Comparison of ENCODE assay signal across 1 cellular context in genomic region chr1:39816431-39817090, GRCh38.
TF ChIP-seq lines count a peak whose summit lies in the region.

No MANE protein-coding gene starts in this region.

TF ChIP-seq in HEK293, 187 proteins besides CTCF, POLR2A, EP300 and RAD21 (continued from another document):
- TF ChIP-seq SP2 (tag by site-specific recombination; IDR thresholded peaks at IDR 0.05) (peak; percentile 32; the same call in 1 of the 2 replicates), PRDM2 (tag by site-specific recombination; IDR thresholded peaks at IDR 0.05; ENCODE audit: borderline replicate concordance) (no peak), ZNF654 (tag by site-specific recombination; IDR thresholded peaks at IDR 0.05; ENCODE audit: low read depth) (peak; percentile 79), ZXDB (tag by site-specific recombination; IDR thresholded peaks at IDR 0.05) (no peak), KLF16 (tag by site-specific recombination; IDR thresholded peaks at IDR 0.05) (no peak), ZFP69B (tag by site-specific recombination; IDR thresholded peaks at IDR 0.05) (peak; percentile 57; the same call in 1 of the 2 replicates), HOXC10 (CRISPR knock-in tag; IDR thresholded peaks at IDR 0.05) (no peak), ATF2 (tag by site-specific recombination; IDR thresholded peaks at IDR 0.05; ENCODE audit: low read depth) (peak; percentile 88), ZNF473 (tag by site-specific recombination; IDR thresholded peaks at IDR 0.05) (no peak), ZNF24 (tag by site-specific recombination; IDR thresholded peaks at IDR 0.05) (no peak), ZNF629 (tag by site-specific recombination; IDR thresholded peaks at IDR 0.05) (peak; percentile 62), ZNF76 (tag by site-specific recombination; IDR thresholded peaks at IDR 0.05; ENCODE audit: borderline replicate concordance, low read depth) (peak; percentile 38; the same call in 1 of the 2 replicates), ZNF239 (tag by site-specific recombination; IDR thresholded peaks at IDR 0.05) (no peak), ZNF121 (tag by site-specific recombination; IDR thresholded peaks at IDR 0.05) (0 out of 2 replicates have a peak, but pooled peaks have one; percentile 12), ZNF660 (tag by site-specific recombination; IDR thresholded peaks at IDR 0.05) (peak; percentile 74; the same call in 1 of the 2 replicates), MYNN (tag by site-specific recombination; IDR thresholded peaks at IDR 0.05; ENCODE audit: borderline replicate concordance) (peak; percentile 10; the same call in 1 of the 2 replicates), ZNF677 (tag by site-specific recombination; IDR thresholded peaks at IDR 0.05) (no peak), ZBTB48 (tag by site-specific recombination; IDR thresholded peaks at IDR 0.05) (peak; percentile 82), OSR2 (tag by site-specific recombination; IDR thresholded peaks at IDR 0.05) (peak; percentile 37; the same call in 1 of the 2 replicates), ZNF335 (tag by site-specific recombination; conservative IDR thresholded peaks at IDR 0.05) (0 out of 2 replicates have a peak, but pooled peaks have one; percentile 16), ZNF692 (tag by site-specific recombination; IDR thresholded peaks at IDR 0.05) (peak; percentile 76), ZBTB21 (tag by site-specific recombination; IDR thresholded peaks at IDR 0.05) (peak; percentile 75), SP7 (tag by site-specific recombination; IDR thresholded peaks at IDR 0.05) (peak; percentile 83), IKZF3 (tag by site-specific recombination; IDR thresholded peaks at IDR 0.05) (peak; percentile 53; the same call in 1 of the 2 replicates), GLIS2 (tag by site-specific recombination; IDR thresholded peaks at IDR 0.05) (peak; percentile 48; the same call in 1 of the 2 replicates), ZNF2 (tag by site-specific recombination; IDR thresholded peaks at IDR 0.05) (0 out of 2 replicates have a peak, but pooled peaks have one; percentile 48)
